In the genomic region with DNA sequence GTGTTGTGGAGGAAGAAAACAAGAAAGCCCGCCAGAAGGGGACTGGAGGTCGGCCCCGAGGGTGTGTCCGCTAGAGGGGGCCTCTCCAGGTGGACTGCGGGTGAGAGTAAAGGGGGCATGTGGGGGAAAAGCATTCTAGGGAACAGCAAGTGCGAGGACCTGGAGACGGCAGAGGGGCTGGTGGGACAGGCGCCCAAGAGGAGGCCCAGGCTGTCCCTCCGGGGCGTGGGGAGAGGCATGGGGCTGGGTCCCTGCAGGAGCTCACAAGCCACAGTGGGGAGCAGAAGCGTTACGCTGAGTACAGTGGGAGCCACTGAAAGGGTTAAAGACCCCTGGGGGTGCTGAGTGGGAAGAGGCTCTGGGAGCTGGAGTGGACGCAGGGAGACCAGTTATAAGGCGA, we compare ENCODE assay signal across 9 cellular contexts. TPM values are rescaled to one million over a fixed set of nuclear protein-coding genes. Genes with fewer than 3 reads are reported as not detected.
DNase-seq lines count a peak whose midpoint lies in the region; ATAC-seq and TF ChIP-seq lines count a peak whose summit lies in the region.
"Had no signal": no experiment of that assay in that cellular context is flagged by ENCODE, and none has a peak within 500 bp of the region (broad histone marks: within the 10 kb centered on the region; RNA-seq: fewer than 3 reads in every experiment).

No MANE protein-coding gene starts in this region.

- no peak overlapping the region for H3K4me2 ChIP-seq in osteoblast (ENCODE audit: insufficient read depth, low read length)

- H3K4me3 ChIP-seq in HUES6 (ENCODE audit: low read depth, low read length) (peak overlapping the region; percentile 55; the same call in 1 of the 2 replicates), right lobe of liver (peak overlapping the region in 1 of 3 donors; percentile 59), osteoblast (ENCODE audit: insufficient read depth, low read length) (no peak overlapping the region)

- no peak overlapping the region for H2AFZ ChIP-seq in osteoblast (ENCODE audit: low read length)

- H3K36me3 ChIP-seq in HUES6 (ENCODE audit: control insufficient read depth, insufficient read depth, low read length) (peaks cover 6% of the 10 kb centered on the region; the same call in 1 of the 2 replicates), right lobe of liver (peaks cover 0 to 3% (median 1%) of the 10 kb centered on the region in 4 donors), osteoblast (ENCODE audit: insufficient read depth, low read length) (no peaks in the 10 kb centered on the region)
- H3K36me3 ChIP-seq: prostate gland had no signal

- ATAC-seq in right lobe of liver: no peak
- ATAC-seq in stimulated activated memory B cell treated with anti-CD40 and anti-IgM and Interleukin-4, amounts not matched to agents 10 μg/mL and 1 μg/mL and 100 μg/mL, for 72 hours: no peak

- H3K9me3 Mint-ChIP-seq in stimulated activated memory B cell treated with anti-CD40 and anti-IgM and Interleukin-4, amounts not matched to agents 10 μg/mL and 1 μg/mL and 100 μg/mL, for 72 hours: no peaks in the 10 kb centered on the region
- H3K9me3 Mint-ChIP-seq in activated T-cell treated with anti-CD3 and anti-CD28 coated beads, Interleukin-2, amount 50 U/mL, for 24 hours: no peaks in the 10 kb centered on the region

- intact Hi-C loops in right lobe of liver (cut with DNase I): no loop called here

- H3K4me1 ChIP-seq in HUES6 (ENCODE audit: control insufficient read depth, insufficient read depth, low read length) (peaks cover 8% of the 10 kb centered on the region), right lobe of liver (peaks cover 0 to 54% (median 17%) of the 10 kb centered on the region in 4 donors), osteoblast (ENCODE audit: insufficient read depth, low read length) (peaks cover 24% of the 10 kb centered on the region)
- H3K4me1 ChIP-seq: prostate gland had no signal

- H3K27ac Mint-ChIP-seq in stimulated activated memory B cell treated with anti-CD40 and anti-IgM and Interleukin-4, amounts not matched to agents 10 μg/mL and 1 μg/mL and 100 μg/mL, for 72 hours: peak overlapping the region; percentile 91
- H3K27ac Mint-ChIP-seq in activated T-cell treated with anti-CD3 and anti-CD28 coated beads, Interleukin-2, amount 50 U/mL, for 24 hours: no peak overlapping the region

- DNase-seq in right lobe of liver (peak in 1 of 3 donors; percentile 58), osteoblast (ENCODE audit: insufficient read length, low spot score, missing footprints) (no peak), NCI-H2107 (lab: John Stamatoyannopoulos, UW) (no peak)
- no peak for DNase-seq in activated T-cell treated with anti-CD3 and anti-CD28 coated beads, Interleukin-2, amount 50 U/mL, for 24 hours
- DNase-seq: DND-41 had no signal

- peak overlapping the region; percentile 89 for H3K4me3 Mint-ChIP-seq in stimulated activated memory B cell treated with anti-CD40 and anti-IgM and Interleukin-4, amounts not matched to agents 10 μg/mL and 1 μg/mL and 100 μg/mL, for 72 hours
- no peak overlapping the region for H3K4me3 Mint-ChIP-seq in activated T-cell treated with anti-CD3 and anti-CD28 coated beads, Interleukin-2, amount 50 U/mL, for 24 hours

- peaks cover 4% of the 10 kb centered on the region for H3K79me2 ChIP-seq in osteoblast (ENCODE audit: insufficient read depth, low read length)

- no peaks in the 10 kb centered on the region for H3K27me3 Mint-ChIP-seq in stimulated activated memory B cell treated with anti-CD40 and anti-IgM and Interleukin-4, amounts not matched to agents 10 μg/mL and 1 μg/mL and 100 μg/mL, for 72 hours
- H3K27me3 Mint-ChIP-seq in activated T-cell treated with anti-CD3 and anti-CD28 coated beads, Interleukin-2, amount 50 U/mL, for 24 hours: peaks cover 7% of the 10 kb centered on the region

- no peaks in the 10 kb centered on the region for H3K9me3 ChIP-seq in HUES6 (ENCODE audit: control insufficient read depth, insufficient read depth, low read depth, low read length)
- H3K9me3 ChIP-seq in right lobe of liver: no peaks in the 10 kb centered on the region
- no peaks in the 10 kb centered on the region for H3K9me3 ChIP-seq in osteoblast (ENCODE audit: low read depth, low read length)
- H3K9me3 ChIP-seq: prostate gland had no signal

- H3K27me3 ChIP-seq in HUES6 (ENCODE audit: control insufficient read depth, insufficient read depth, low read length) (no peaks in the 10 kb centered on the region), right lobe of liver (no peaks in the 10 kb centered on the region), osteoblast (ENCODE audit: insufficient read depth, low read length) (no peaks in the 10 kb centered on the region)

- H3K27ac ChIP-seq in HUES6 (ENCODE audit: low read depth, low read length) (no peak overlapping the region), angular gyrus (ENCODE audit: low read depth, low read length) (peak overlapping the region; percentile 68), right lobe of liver (peak overlapping the region; percentile 85 to 88 (median 87)), osteoblast (ENCODE audit: low read depth, low read length) (no peak overlapping the region)

- TF ChIP-seq CTCF in right lobe of liver (IDR thresholded peaks at IDR 0.05) (no peak), osteoblast (IDR thresholded peaks at IDR 0.05; ENCODE audit: extremely low read depth, low read depth, low read length) (no peak)

- H3K36me3 Mint-ChIP-seq in stimulated activated memory B cell treated with anti-CD40 and anti-IgM and Interleukin-4, amounts not matched to agents 10 μg/mL and 1 μg/mL and 100 μg/mL, for 72 hours: peaks cover 6% of the 10 kb centered on the region
- H3K36me3 Mint-ChIP-seq in activated T-cell treated with anti-CD3 and anti-CD28 coated beads, Interleukin-2, amount 50 U/mL, for 24 hours (ENCODE audit: low read depth): no peaks in the 10 kb centered on the region

- H3K9ac ChIP-seq in HUES6 (ENCODE audit: low read length): no peak overlapping the region

- no peak for TF ChIP-seq POLR2A in right lobe of liver (IDR thresholded peaks at IDR 0.05)

- 83% methylated on average over 10 of the region's 14 CpGs for WGBS in right lobe of liver (ENCODE audit: insufficient coverage, low coverage, low lambda C conversion rate, missing lambda C conversion rate)

- peaks cover 4% of the 10 kb centered on the region for H4K20me1 ChIP-seq in osteoblast (ENCODE audit: insufficient read depth, low read length)

- peaks cover 43% of the 10 kb centered on the region for H3K4me1 Mint-ChIP-seq in stimulated activated memory B cell treated with anti-CD40 and anti-IgM and Interleukin-4, amounts not matched to agents 10 μg/mL and 1 μg/mL and 100 μg/mL, for 72 hours
- H3K4me1 Mint-ChIP-seq in activated T-cell treated with anti-CD3 and anti-CD28 coated beads, Interleukin-2, amount 50 U/mL, for 24 hours (ENCODE audit: low read depth): peaks cover 21% of the 10 kb centered on the region

RNA-seq across cellular contexts. Expression of a gene that starts 1.6 kb away (rescaled TPM):
- total RNA-seq in right lobe of liver: 10 to 100 TPM; 10.9 to 40.1 (median 27.8) TPM
- total RNA-seq in osteoblast: 6.8 and 8.3 TPM in 2 replicates

RNA-seq across cellular contexts. Expression of a gene that starts 38.5 kb away (rescaled TPM):
- total RNA-seq in right lobe of liver (under 1 TPM; 0.26 to 0.99 (median 0.55) TPM), osteoblast (0.36 and 1.5 TPM in 2 replicates)

Comparison
In these comparisons a context has a peak if more than half of its experiments do, and no peak if none do; other contexts are left out.
1. H3K27ac ChIP-seq: peak in angular gyrus (single experiment) and right lobe of liver (3 of 3); none in HUES6 (single experiment) and osteoblast (single experiment).